ENCODE assay signal across 25 cellular contexts in the genomic region with DNA sequence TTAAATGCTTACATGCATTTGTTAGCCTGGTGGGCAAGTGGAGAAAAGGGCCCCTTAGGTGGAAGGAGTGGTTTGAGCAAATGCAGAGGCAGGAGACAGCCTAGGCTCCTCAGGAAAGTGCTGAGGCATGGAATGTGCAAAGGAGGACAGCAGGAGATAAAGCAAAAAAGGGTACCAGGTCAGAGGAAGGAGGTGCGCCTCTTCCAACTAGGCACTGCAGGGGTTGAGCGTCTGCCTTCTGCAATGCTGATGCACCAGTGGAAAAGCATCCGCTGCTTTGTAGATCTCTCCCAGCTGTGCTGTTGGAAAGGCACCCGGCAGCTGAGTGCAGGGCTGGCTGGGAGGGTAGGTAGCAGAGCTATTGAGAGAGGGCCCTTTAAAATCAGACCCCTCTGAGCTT.
A peak's percentile ranks its signal among the peaks of the same experiment; 100 is the strongest.
DNase-seq lines count a peak whose midpoint lies in the region; TF ChIP-seq lines count a peak whose summit lies in the region.
"Had no signal": no experiment of that assay in that cellular context is flagged by ENCODE, and none has a peak within 500 bp of the region (broad histone marks: within the 10 kb centered on the region; RNA-seq: fewer than 3 reads in every experiment).

No MANE protein-coding gene starts in this region.

- peak overlapping the region; percentile 60 for H3K27ac Mint-ChIP-seq in glutamatergic neuron (ENCODE audit: unreplicated experiment)
- H3K27ac Mint-ChIP-seq: CD4-positive, alpha-beta memory T cell; HFFc6 had no signal

- no peak overlapping the region for H3K4me2 ChIP-seq in osteoblast (ENCODE audit: insufficient read depth, low read length)
- H3K4me2 ChIP-seq: BLaER1 treated with 17β-estradiol and CSF1 and Interleukin-3, amounts not matched to agents 10 nM and 100 nM; KMS-11 had no signal

- no peaks in the 10 kb centered on the region for H3K4me1 Mint-ChIP-seq in glutamatergic neuron (ENCODE audit: low read depth, unreplicated experiment)
- H3K4me1 Mint-ChIP-seq: CD4-positive, alpha-beta memory T cell had no signal

- H3K4me3 Mint-ChIP-seq in glutamatergic neuron (ENCODE audit: unreplicated experiment) = no peak overlapping the region
- H3K4me3 Mint-ChIP-seq: CD4-positive, alpha-beta memory T cell; HFFc6 had no signal

- no peaks in the 10 kb centered on the region for H3K36me3 ChIP-seq in HUES48 (ENCODE audit: control insufficient read depth, insufficient read depth, low read length)
- no peaks in the 10 kb centered on the region for H3K36me3 ChIP-seq in osteoblast (ENCODE audit: insufficient read depth, low read length)
- no peaks in the 10 kb centered on the region for H3K36me3 ChIP-seq in effector memory CD4-positive, alpha-beta T cell (ENCODE audit: control insufficient read depth, insufficient read depth, low read length)
- H3K36me3 ChIP-seq: BLaER1 treated with 17β-estradiol and CSF1 and Interleukin-3, amounts not matched to agents 10 nM and 100 nM; HAP-1 had no signal

- TF ChIP-seq CTCF in glutamatergic neuron (IDR thresholded peaks at IDR 0.05; ENCODE audit: partially characterized antibody, unreplicated experiment) (no peak), osteoblast (IDR thresholded peaks at IDR 0.05; ENCODE audit: extremely low read depth, low read depth, low read length) (no peak)

- H3K9me3 ChIP-seq in HUES48 (ENCODE audit: control insufficient read depth, insufficient read depth, low read length) (no peaks in the 10 kb centered on the region), osteoblast (ENCODE audit: low read depth, low read length) (no peaks in the 10 kb centered on the region)
- H3K9me3 ChIP-seq in effector memory CD4-positive, alpha-beta T cell (ENCODE audit: control insufficient read depth, low read length) = no peaks in the 10 kb centered on the region
- H3K9me3 ChIP-seq: BLaER1 treated with 17β-estradiol and CSF1 and Interleukin-3, amounts not matched to agents 10 nM and 100 nM; HAP-1 had no signal

- no peaks in the 10 kb centered on the region for H3K79me2 ChIP-seq in osteoblast (ENCODE audit: insufficient read depth, low read length)

- H3K27me3 Mint-ChIP-seq in glutamatergic neuron (ENCODE audit: unreplicated experiment) = peaks cover 2% of the 10 kb centered on the region

- DNase-seq in glutamatergic neuron = no peak
- peak; percentile 48 for DNase-seq in iPS-NIHi11 (ENCODE audit: low spot score)
- DNase-seq in osteoblast (ENCODE audit: insufficient read length, low spot score, missing footprints) = no peak
- no peak for DNase-seq in KBM-7
- no peak for DNase-seq in effector memory CD4-positive, alpha-beta T cell
- DNase-seq in dermis blood vessel endothelial cell = no peak
- DNase-seq: AML-193; CD4-positive, alpha-beta memory T cell; COR-L47; DMS53; HFFc6; IMR-90; MM.1S; NCI-H1417; NCI-H1694; NCI-H2029 treated with DMSO at 0.1 percent for 48 hours; NCI-H2227 treated with DMSO at 0.1 percent for 48 hours; NCI-H510A; NCI-H69; SHP77 had no signal

- H3K9me3 Mint-ChIP-seq in glutamatergic neuron (ENCODE audit: unreplicated experiment) = peaks cover 3% of the 10 kb centered on the region
- H3K9me3 Mint-ChIP-seq: HFFc6 had no signal

- no peaks in the 10 kb centered on the region for H4K20me1 ChIP-seq in osteoblast (ENCODE audit: insufficient read depth, low read length)
- H4K20me1 ChIP-seq: BLaER1 treated with 17β-estradiol and CSF1 and Interleukin-3, amounts not matched to agents 10 nM and 100 nM had no signal

- H2AFZ ChIP-seq in osteoblast (ENCODE audit: low read length) = no peak overlapping the region

- H3K36me3 Mint-ChIP-seq in glutamatergic neuron (ENCODE audit: unreplicated experiment) = no peaks in the 10 kb centered on the region
- H3K36me3 Mint-ChIP-seq: CD4-positive, alpha-beta memory T cell had no signal

- H3K4me3 ChIP-seq in HUES48 (ENCODE audit: low read depth, low read length) = no peak overlapping the region
- H3K4me3 ChIP-seq in osteoblast (ENCODE audit: insufficient read depth, low read length) = no peak overlapping the region
- no peak overlapping the region for H3K4me3 ChIP-seq in effector memory CD4-positive, alpha-beta T cell (ENCODE audit: insufficient read depth, low read depth, low read length, poor library complexity, severe bottlenecking)
- H3K4me3 ChIP-seq: BLaER1 treated with 17β-estradiol and CSF1 and Interleukin-3, amounts not matched to agents 10 nM and 100 nM; HAP-1 had no signal

- H3K27ac ChIP-seq in HUES48 (ENCODE audit: low read depth, low read length) (peak overlapping the region; percentile 77), osteoblast (ENCODE audit: low read depth, low read length) (no peak overlapping the region)
- H3K27ac ChIP-seq in effector memory CD4-positive, alpha-beta T cell (ENCODE audit: insufficient read depth, low read length, poor library complexity, severe bottlenecking) = no peak overlapping the region
- H3K27ac ChIP-seq: BLaER1 treated with 17β-estradiol and CSF1 and Interleukin-3, amounts not matched to agents 10 nM and 100 nM; KMS-11; RWPE1 had no signal

- in situ Hi-C loops in KBM-7 (cut with MboI; ENCODE audit: low pct_unique_long_range_greater_than_20kb, low sequenced_read_pairs) = no loop called here

- H3K4me1 ChIP-seq in HUES48 (ENCODE audit: control insufficient read depth, insufficient read depth, low read length) (peaks cover 13% of the 10 kb centered on the region), osteoblast (ENCODE audit: insufficient read depth, low read length) (no peaks in the 10 kb centered on the region)
- no peaks in the 10 kb centered on the region for H3K4me1 ChIP-seq in effector memory CD4-positive, alpha-beta T cell (ENCODE audit: control insufficient read depth, insufficient read depth, low read length, poor library complexity, severe bottlenecking)
- H3K4me1 ChIP-seq: BLaER1 treated with 17β-estradiol and CSF1 and Interleukin-3, amounts not matched to agents 10 nM and 100 nM; HAP-1 had no signal

- H3K9ac ChIP-seq in HUES48 (ENCODE audit: low read depth, low read length) = no peak overlapping the region
- H3K9ac ChIP-seq: BLaER1 treated with 17β-estradiol and CSF1 and Interleukin-3, amounts not matched to agents 10 nM and 100 nM; KMS-11 had no signal

- H3K27me3 ChIP-seq in HUES48 (ENCODE audit: control insufficient read depth, insufficient read depth, low read length) (no peaks in the 10 kb centered on the region), osteoblast (ENCODE audit: insufficient read depth, low read length) (peaks cover 19% of the 10 kb centered on the region)
- H3K27me3 ChIP-seq in effector memory CD4-positive, alpha-beta T cell (replicated peaks; ENCODE audit: control insufficient read depth, insufficient read depth, low read length, poor library complexity, severe bottlenecking) = no peaks in the 10 kb centered on the region
- H3K27me3 ChIP-seq: BLaER1 treated with 17β-estradiol and CSF1 and Interleukin-3, amounts not matched to agents 10 nM and 100 nM had no signal
